ENCODE assay signal across 13 cellular contexts in the genomic region with DNA sequence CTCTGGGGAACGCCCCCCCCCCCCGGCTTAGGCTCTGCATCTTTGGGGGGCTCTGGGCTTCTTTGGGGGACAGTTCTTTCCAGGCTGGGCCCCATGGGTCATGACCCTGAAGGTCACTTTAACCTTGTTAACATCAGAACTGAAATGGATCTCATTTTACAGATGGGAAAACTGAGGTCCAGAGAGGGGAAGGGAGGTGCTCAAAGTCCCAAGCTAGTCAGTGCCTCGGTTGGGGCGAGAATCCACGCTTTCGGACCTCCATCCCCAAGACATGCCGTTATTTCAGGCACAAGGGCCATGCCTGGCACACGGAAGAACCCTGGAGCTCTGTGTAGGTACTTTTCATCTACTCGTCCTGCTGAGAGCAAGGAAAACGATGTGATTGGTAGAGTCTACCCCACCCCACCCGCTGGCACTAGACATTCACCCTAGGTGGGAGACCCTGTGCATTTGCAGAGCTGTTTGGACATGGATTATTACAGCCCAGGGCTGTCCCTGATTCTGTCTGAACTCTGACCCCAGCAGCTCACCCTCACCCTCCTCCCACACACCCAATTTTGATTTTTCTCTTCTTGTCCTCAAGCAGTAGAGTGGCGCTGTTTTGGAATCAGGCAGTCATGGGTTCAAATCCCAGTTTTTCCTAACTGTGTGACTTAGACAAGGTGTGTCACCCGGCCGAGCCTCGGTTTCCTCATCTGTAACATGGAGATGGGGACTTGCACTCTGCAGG.
DNase-seq lines count a peak whose midpoint lies in the region; ATAC-seq and TF ChIP-seq lines count a peak whose summit lies in the region.
"Had no signal": no experiment of that assay in that cellular context is flagged by ENCODE, and none has a peak within 500 bp of the region (broad histone marks: within the 10 kb centered on the region; RNA-seq: fewer than 3 reads in every experiment).

No MANE protein-coding gene starts in this region.

- H4K20me1 ChIP-seq in H9 (ENCODE audit: control insufficient read depth, insufficient read depth, insufficient read length), result no peaks in the 10 kb centered on the region

- H3K9me3 Mint-ChIP-seq in H9 (no peaks in the 10 kb centered on the region), WTC11 (no peaks in the 10 kb centered on the region)
- H3K9me3 Mint-ChIP-seq: CD8-positive, alpha-beta memory T cell had no signal

- no peaks in the 10 kb centered on the region for H3K4me1 ChIP-seq in H9 (ENCODE audit: insufficient read depth, low read length)
- H3K4me1 ChIP-seq in neuronal stem cell (ENCODE audit: control insufficient read depth in 2 of 2, insufficient read depth in 1 of 2, low read depth in 1 of 2, low read length in 2 of 2), result peaks cover 0 to 15% of the 10 kb centered on the region in 2 donors
- H3K4me1 ChIP-seq in suprapubic skin, result no peaks in the 10 kb centered on the region
- H3K4me1 ChIP-seq: Caco-2 had no signal

- H3K4ac ChIP-seq in H9 (ENCODE audit: low read depth, low read length) (no peak overlapping the region), neuronal stem cell (ENCODE audit: low read length) (no peak overlapping the region)

- H3K27ac ChIP-seq in H9 (ENCODE audit: insufficient read length, low read depth, low read length) (no peak overlapping the region), neuronal stem cell (replicated peaks; ENCODE audit: low read length) (no peak overlapping the region), suprapubic skin (no peak overlapping the region)
- H3K27ac ChIP-seq: 22Rv1 had no signal

- no peak overlapping the region for H4K8ac ChIP-seq in H9 (replicated peaks; ENCODE audit: insufficient read length, low read depth, low read length)
- no peak overlapping the region for H4K8ac ChIP-seq in neuronal stem cell (ENCODE audit: low read depth, low read length)

- H3K36me3 ChIP-seq in neuronal stem cell (replicated peaks in 1 of 2; ENCODE audit: control insufficient read depth in 2 of 2, insufficient read depth in 2 of 2, low read length in 2 of 2) (peaks cover 6 to 9% of the 10 kb centered on the region in 2 donors), suprapubic skin (no peaks in the 10 kb centered on the region)

- H2BK120ac ChIP-seq in H9 (ENCODE audit: low read depth, low read length, poor library complexity, severe bottlenecking), result no peak overlapping the region
- H2BK120ac ChIP-seq in neuronal stem cell (ENCODE audit: low read depth, low read length), result no peak overlapping the region

- H2BK15ac ChIP-seq in H9 (ENCODE audit: low read depth, low read length), result no peak overlapping the region
- H2BK15ac ChIP-seq in neuronal stem cell (ENCODE audit: low read length), result no peak overlapping the region

- no peak for TF ChIP-seq EP300 in suprapubic skin (IDR thresholded peaks at IDR 0.05)

- H2AFZ ChIP-seq in H9 (ENCODE audit: low read length), result no peak overlapping the region
- H2AFZ ChIP-seq in neuronal stem cell (ENCODE audit: low read length), result no peak overlapping the region

- no peak overlapping the region for H3K14ac ChIP-seq in H9 (ENCODE audit: insufficient read depth, low read length)
- no peak overlapping the region for H3K14ac ChIP-seq in neuronal stem cell (ENCODE audit: low read length)

- TF ChIP-seq POLR2A in suprapubic skin (IDR thresholded peaks at IDR 0.05), result no peak

- H3K18ac ChIP-seq in H9 (ENCODE audit: insufficient read length, low read depth, low read length), result no peak overlapping the region
- H3K18ac ChIP-seq in neuronal stem cell (ENCODE audit: low read length), result peak overlapping the region; percentile 60

- H3K36me3 Mint-ChIP-seq in H9 (ENCODE audit: insufficient read depth in 1 of 3, low read depth in 3 of 3), result peaks cover 0 to 4% (median 0%) of the 10 kb centered on the region in 3 experiments; a peak in 1 of 7 replicates
- H3K36me3 Mint-ChIP-seq in WTC11, result no peaks in the 10 kb centered on the region
- H3K36me3 Mint-ChIP-seq: CD8-positive, alpha-beta memory T cell had no signal

- no peaks in the 10 kb centered on the region for H3K27me3 ChIP-seq in H9 (ENCODE audit: insufficient read depth, low read length)
- no peaks in the 10 kb centered on the region for H3K27me3 ChIP-seq in neuronal stem cell (ENCODE audit: control insufficient read depth in 3 of 3, insufficient read depth in 3 of 3, low read depth in 1 of 3, low read length in 3 of 3)
- H3K27me3 ChIP-seq in suprapubic skin, result no peaks in the 10 kb centered on the region

- H4K91ac ChIP-seq in H9 (ENCODE audit: insufficient read length, low read depth, low read length), result no peak overlapping the region
- H4K91ac ChIP-seq in neuronal stem cell (ENCODE audit: low read depth, low read length, poor library complexity), result no peak overlapping the region

- ATAC-seq in WTC11 (no peak; the same call in 1 of the 2 replicates), HG02840 (IDR thresholded peaks at IDR 0.05; ENCODE audit: low FRiP score, unreplicated experiment) (no peak)

- H4K5ac ChIP-seq in H9 (ENCODE audit: insufficient read length, low read depth, low read length), result no peak overlapping the region

- H2AK5ac ChIP-seq in H9 (ENCODE audit: insufficient read length, low read length), result no peak overlapping the region
- peak overlapping the region; percentile 40 for H2AK5ac ChIP-seq in neuronal stem cell (ENCODE audit: low read depth, low read length)

- H3K4me2 ChIP-seq in H9 (ENCODE audit: insufficient read depth, insufficient read length, low read length), result no peak overlapping the region
- no peak overlapping the region for H3K4me2 ChIP-seq in neuronal stem cell (ENCODE audit: insufficient read depth, low read length, poor library complexity, severe bottlenecking)

- no peaks in the 10 kb centered on the region for H3K79me1 ChIP-seq in H9 (ENCODE audit: insufficient read depth, low read depth, low read length, poor library complexity, severe bottlenecking)
- peaks cover 6% of the 10 kb centered on the region for H3K79me1 ChIP-seq in neuronal stem cell (ENCODE audit: low read depth, low read length)

- H2BK12ac ChIP-seq in H9 (ENCODE audit: insufficient read length, low read depth, low read length), result no peak overlapping the region
- H2BK12ac ChIP-seq in neuronal stem cell (ENCODE audit: low read length), result no peak overlapping the region

- TF ChIP-seq CTCF in H9 (conservative IDR thresholded peaks at IDR 0.05) (0 out of 3 replicates have a peak, but pooled peaks have one; percentile 19), WTC11 (IDR thresholded peaks at IDR 0.05) (no peak), suprapubic skin (IDR thresholded peaks at IDR 0.05) (no peak)

- H3K4me3 Mint-ChIP-seq in H9 (no peak overlapping the region), WTC11 (no peak overlapping the region)
- H3K4me3 Mint-ChIP-seq: CD8-positive, alpha-beta memory T cell had no signal

- H3T11ph ChIP-seq in H9 (ENCODE audit: low read length), result no peak overlapping the region

- POLR2A ChIA-PET in WTC11 (lab: Charles Lee), result no interaction called here

- H3K9me3 ChIP-seq in H9 (ENCODE audit: control insufficient read depth, low read depth, low read length), result no peaks in the 10 kb centered on the region
- H3K9me3 ChIP-seq in neuronal stem cell (replicated peaks in 1 of 2; ENCODE audit: control insufficient read depth in 2 of 2, insufficient read depth in 1 of 2, low read depth in 1 of 2, low read length in 2 of 2), result no peaks in the 10 kb centered on the region
- no peaks in the 10 kb centered on the region for H3K9me3 ChIP-seq in suprapubic skin
- H3K9me3 ChIP-seq: Caco-2 had no signal

- DNase-seq in NCI-H748 (lab: John Stamatoyannopoulos, UW; ENCODE audit: unreplicated experiment) (peak; percentile 24), NCI-H748 treated with DMSO at 0.1 percent for 48 hours (lab: John Stamatoyannopoulos, UW) (no peak), H9 (no peak), WTC11 (ENCODE audit: low spot score) (no peak), neuronal stem cell (ENCODE audit: low spot score) (no peak), suprapubic skin (ENCODE audit: low spot score in 2 of 2) (no peak), NCI-H510A treated with DMSO at 0.1 percent for 48 hours (lab: John Stamatoyannopoulos, UW) (no peak)
- DNase-seq: Caco-2, DMS53, GF-D8 had no signal

- H3K9ac ChIP-seq in H9 (ENCODE audit: extremely low read depth, insufficient read length, low read length) (no peak overlapping the region), neuronal stem cell (ENCODE audit: low read depth, low read length, poor library complexity) (no peak overlapping the region)

- H3K79me2 ChIP-seq in H9 (ENCODE audit: insufficient read depth, low read length), result no peaks in the 10 kb centered on the region

- WGBS in H9 (ENCODE audit: extremely low coverage, insufficient read length, low lambda C conversion rate), result no CpG with 5 or more reads among the region's 15 CpGs
- WGBS in neuronal stem cell (ENCODE audit: extremely low coverage in 2 of 2, insufficient read length in 2 of 2, insufficient replicate concordance in 1 of 2), 2 donors, result no CpG with 5 or more reads among the region's 15 CpGs
- WGBS in suprapubic skin, result 87% methylated on average over 15 of the region's 15 CpGs

- no peak overlapping the region for H2BK5ac ChIP-seq in H9 (ENCODE audit: insufficient read length, low read length)
- no peak overlapping the region for H2BK5ac ChIP-seq in neuronal stem cell (ENCODE audit: low read length)

- H3K23ac ChIP-seq in H9 (ENCODE audit: insufficient read length, low read depth, low read length) (no peak overlapping the region), neuronal stem cell (ENCODE audit: low read depth, low read length, poor library complexity) (no peak overlapping the region)

- H3K4me1 Mint-ChIP-seq in H9 (peaks cover 10 to 13% of the 10 kb centered on the region in 2 experiments), WTC11 (peaks cover 12% of the 10 kb centered on the region)

- peaks cover 1% of the 10 kb centered on the region; the same call in 1 of the 2 replicates for H3K27me3 Mint-ChIP-seq in H9 (ENCODE audit: low read depth)
- H3K27me3 Mint-ChIP-seq in WTC11 (ENCODE audit: low read depth), result no peaks in the 10 kb centered on the region

- H2BK20ac ChIP-seq in H9 (ENCODE audit: low read depth, low read length, poor library complexity, severe bottlenecking), result no peak overlapping the region

- H3K4me3 ChIP-seq in neuronal stem cell (ENCODE audit: low read length in 2 of 2), result no peak overlapping the region
- H3K4me3 ChIP-seq in suprapubic skin, result no peak overlapping the region

- no peak overlapping the region for H3K56ac ChIP-seq in H9 (ENCODE audit: insufficient read length, low read depth, low read length)

- H3K27ac Mint-ChIP-seq in H9, result no peak overlapping the region
- no peak overlapping the region for H3K27ac Mint-ChIP-seq in WTC11
- H3K27ac Mint-ChIP-seq: CD8-positive, alpha-beta memory T cell had no signal

- no peaks in the 10 kb centered on the region for H3K23me2 ChIP-seq in H9 (ENCODE audit: insufficient read length, low read depth, low read length, poor library complexity, severe bottlenecking)

- CTCF ChIA-PET in WTC11 (lab: Charles Lee), result interaction anchor here (0.6 to 3.5 kb wide), 5 partner anchors 12 to 180 kb away, joined by 3 to 19 read pairs (median 4); no protein-coding TSS in a partner anchor

TF ChIP-seq in WTC11, 78 proteins besides CTCF, POLR2A, EP300 and RAD21:
- TF ChIP-seq GTF2I (CRISPR knock-in tag; conservative IDR thresholded peaks at IDR 0.05) (0 out of 2 replicates have a peak, but pooled peaks have one; percentile 17), ZNF317 (CRISPR knock-in tag; IDR thresholded peaks at IDR 0.05; ENCODE audit: borderline replicate concordance, low read depth) (no peak)
